ENCODE assay signal across 20 cellular contexts in genomic region chr10:9268176-9268575, GRCh38.
"Had no signal": no experiment of that assay in that cellular context is flagged by ENCODE, and none has a peak within 500 bp of the region (broad histone marks: within the 10 kb centered on the region; RNA-seq: fewer than 3 reads in every experiment).

No MANE protein-coding gene starts in this region.

- H3K9me3 ChIP-seq: SK-N-SH had no signal

- H3K27ac ChIP-seq: RWPE1 had no signal

- DNase-seq: KBM-7, MM.1S, NCI-H1092 treated with DMSO at 0.1 percent for 48 hours, NCI-H1436, NCI-H187, NCI-H2029, NCI-H2081 treated with DMSO at 0.1 percent for 48 hours, NCI-H2171, NCI-H226, NCI-H446, NCI-H510A, NCI-H524 treated with DMSO at 0.1 percent for 48 hours, NCI-H69, NCI-H774, PC-3, SHP77, SK-N-SH, SW 1271 had no signal

- ATAC-seq: Panc1, PC-3 had no signal

- H3K9ac ChIP-seq: SK-N-SH had no signal

- H3K4me2 ChIP-seq: SK-N-SH had no signal
